Comparison of ENCODE assay signal across 14 cellular contexts in the genomic region with DNA sequence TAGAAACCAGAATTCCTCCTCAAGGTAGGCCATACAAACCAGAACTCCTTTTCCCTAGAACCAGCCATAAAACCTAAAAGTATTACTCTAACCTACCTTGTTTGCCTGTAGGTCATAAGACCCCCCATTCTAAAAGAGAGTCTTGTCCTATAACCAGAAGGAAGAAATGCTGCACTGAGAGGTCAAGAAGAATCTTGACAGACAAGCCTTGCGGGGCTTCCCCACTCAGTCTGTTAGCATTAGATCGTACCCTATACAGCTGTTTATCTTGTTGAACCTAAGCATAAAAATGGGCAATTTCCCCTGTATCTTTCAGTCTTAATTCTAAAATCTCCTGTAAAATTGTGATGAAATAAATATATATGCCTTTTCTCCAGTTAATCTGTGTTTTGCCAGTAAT. TPM values are rescaled to one million over a fixed set of nuclear protein-coding genes. Genes with fewer than 3 reads are reported as not detected.
DNase-seq lines count a peak whose midpoint lies in the region; ATAC-seq and TF ChIP-seq lines count a peak whose summit lies in the region.
"Had no signal": no experiment of that assay in that cellular context is flagged by ENCODE, and none has a peak within 500 bp of the region (broad histone marks: within the 10 kb centered on the region; RNA-seq: fewer than 3 reads in every experiment).

No MANE protein-coding gene starts in this region.

- ATAC-seq in activated naive CD8-positive, alpha-beta T cell treated with anti-CD3 and anti-CD28 coated beads, Interleukin-2, amount 10 ng/mL, durations not matched to agents 7 days and 5 days (ENCODE audit: low read depth): no peak
- ATAC-seq in GM21390 (IDR thresholded peaks at IDR 0.05; ENCODE audit: unreplicated experiment) (no peak), GM19395 (IDR thresholded peaks at IDR 0.05; ENCODE audit: unreplicated experiment) (no peak)

- H3K27ac Mint-ChIP-seq in IgD-negative memory B cell (peak overlapping the region in 2 of 3 donors; percentile 33 to 52), nephron progenitor cell (peak overlapping the region; percentile 98)
- H3K27ac Mint-ChIP-seq in activated naive CD8-positive, alpha-beta T cell treated with anti-CD3 and anti-CD28 coated beads, Interleukin-2, amount 10 ng/mL, durations not matched to agents 7 days and 5 days: peak overlapping the region; percentile 98

- H3K27me3 Mint-ChIP-seq in IgD-negative memory B cell (no peaks in the 10 kb centered on the region), nephron progenitor cell (ENCODE audit: low read depth, poor library complexity) (no peaks in the 10 kb centered on the region)
- H3K27me3 Mint-ChIP-seq in activated naive CD8-positive, alpha-beta T cell treated with anti-CD3 and anti-CD28 coated beads, Interleukin-2, amount 10 ng/mL, durations not matched to agents 7 days and 5 days: peaks cover 3% of the 10 kb centered on the region

- DNase-seq in NCI-H82 treated with DMSO at 0.1 percent for 48 hours (lab: John Stamatoyannopoulos, UW; ENCODE audit: unreplicated experiment): peak; percentile 56
- DNase-seq in NCI-H82 (lab: John Stamatoyannopoulos, UW): no peak
- DNase-seq in activated naive CD8-positive, alpha-beta T cell treated with anti-CD3 and anti-CD28 coated beads, Interleukin-2, amount 10 ng/mL, durations not matched to agents 7 days and 5 days: no peak
- DNase-seq in nephron progenitor cell: no peak
- DNase-seq in stimulated activated CD4-positive, alpha-beta T cell treated with anti-CD3 and anti-CD28 coated beads, Interleukin-1b, Interleukin-23, amount 100 ng/mL, for 48 hours: no peak
- DNase-seq: activated CD4-positive, alpha-beta T cell treated with anti-CD3 and anti-CD28 coated beads, Interleukin-2, amount 50 U/mL, for 1 hour; NCI-H1092; NCI-H526; SHP77 treated with DMSO at 0.1 percent for 48 hours; sigmoid colon; transverse colon had no signal

- H3K9me3 Mint-ChIP-seq in IgD-negative memory B cell (peaks cover 0 to 2% (median 0%) of the 10 kb centered on the region in 3 donors), nephron progenitor cell (no peaks in the 10 kb centered on the region)
- H3K9me3 Mint-ChIP-seq in activated naive CD8-positive, alpha-beta T cell treated with anti-CD3 and anti-CD28 coated beads, Interleukin-2, amount 10 ng/mL, durations not matched to agents 7 days and 5 days: no peaks in the 10 kb centered on the region

- H3K4me1 Mint-ChIP-seq in IgD-negative memory B cell: peaks cover 19 to 33% (median 24%) of the 10 kb centered on the region in 3 donors
- peaks cover 46% of the 10 kb centered on the region for H3K4me1 Mint-ChIP-seq in activated naive CD8-positive, alpha-beta T cell treated with anti-CD3 and anti-CD28 coated beads, Interleukin-2, amount 10 ng/mL, durations not matched to agents 7 days and 5 days
- H3K4me1 Mint-ChIP-seq in nephron progenitor cell: peaks cover 70% of the 10 kb centered on the region

- H3K4me3 Mint-ChIP-seq in IgD-negative memory B cell (peak overlapping the region in 1 of 4 donors; percentile 69), nephron progenitor cell (peak overlapping the region; percentile 87)
- H3K4me3 Mint-ChIP-seq in activated naive CD8-positive, alpha-beta T cell treated with anti-CD3 and anti-CD28 coated beads, Interleukin-2, amount 10 ng/mL, durations not matched to agents 7 days and 5 days: peak overlapping the region; percentile 88

- POLR2A ChIA-PET in activated naive CD8-positive, alpha-beta T cell treated with anti-CD3 and anti-CD28 coated beads, Interleukin-2, amount 10 ng/mL, durations not matched to agents 7 days and 5 days (lab: Charles Lee): interaction anchor here (5.1 to 30.0 kb wide), 8 partner anchors 7 to 1776 kb away, joined by 68 to 1993 read pairs (median 188); a partner anchor contains a TSS

- H3K36me3 Mint-ChIP-seq in IgD-negative memory B cell (no peaks in the 10 kb centered on the region), nephron progenitor cell (ENCODE audit: low read depth) (no peaks in the 10 kb centered on the region)
- H3K36me3 Mint-ChIP-seq in activated naive CD8-positive, alpha-beta T cell treated with anti-CD3 and anti-CD28 coated beads, Interleukin-2, amount 10 ng/mL, durations not matched to agents 7 days and 5 days: peaks cover 2% of the 10 kb centered on the region

- TF ChIP-seq CTCF in nephron progenitor cell (IDR thresholded peaks at IDR 0.05): no peak

RNA-seq across cellular contexts. Expression of gene HFE, which starts 52.3 kb away (rescaled TPM):
- polyA plus RNA-seq in IgD-negative memory B cell: 7.2 TPM
- total RNA-seq in activated naive CD8-positive, alpha-beta T cell treated with anti-CD3 and anti-CD28 coated beads, Interleukin-2, amount 10 ng/mL, durations not matched to agents 7 days and 5 days: 1 to 10 TPM; 5.0 to 7.2 TPM

Comparison
In these comparisons a context has a peak if more than half of its experiments do, and no peak if none do; other contexts are left out.
1. H3K27ac Mint-ChIP-seq: peak in every context shown above with its lines; median percentile 98 in activated naive CD8-positive, alpha-beta T cell treated with anti-CD3 and anti-CD28 coated beads, Interleukin-2, amount 10 ng/mL, durations not matched to agents 7 days and 5 days; 98 in nephron progenitor cell; 42 in IgD-negative memory B cell.